Comparison of ENCODE assay signal across 1 cellular context in the genomic region with DNA sequence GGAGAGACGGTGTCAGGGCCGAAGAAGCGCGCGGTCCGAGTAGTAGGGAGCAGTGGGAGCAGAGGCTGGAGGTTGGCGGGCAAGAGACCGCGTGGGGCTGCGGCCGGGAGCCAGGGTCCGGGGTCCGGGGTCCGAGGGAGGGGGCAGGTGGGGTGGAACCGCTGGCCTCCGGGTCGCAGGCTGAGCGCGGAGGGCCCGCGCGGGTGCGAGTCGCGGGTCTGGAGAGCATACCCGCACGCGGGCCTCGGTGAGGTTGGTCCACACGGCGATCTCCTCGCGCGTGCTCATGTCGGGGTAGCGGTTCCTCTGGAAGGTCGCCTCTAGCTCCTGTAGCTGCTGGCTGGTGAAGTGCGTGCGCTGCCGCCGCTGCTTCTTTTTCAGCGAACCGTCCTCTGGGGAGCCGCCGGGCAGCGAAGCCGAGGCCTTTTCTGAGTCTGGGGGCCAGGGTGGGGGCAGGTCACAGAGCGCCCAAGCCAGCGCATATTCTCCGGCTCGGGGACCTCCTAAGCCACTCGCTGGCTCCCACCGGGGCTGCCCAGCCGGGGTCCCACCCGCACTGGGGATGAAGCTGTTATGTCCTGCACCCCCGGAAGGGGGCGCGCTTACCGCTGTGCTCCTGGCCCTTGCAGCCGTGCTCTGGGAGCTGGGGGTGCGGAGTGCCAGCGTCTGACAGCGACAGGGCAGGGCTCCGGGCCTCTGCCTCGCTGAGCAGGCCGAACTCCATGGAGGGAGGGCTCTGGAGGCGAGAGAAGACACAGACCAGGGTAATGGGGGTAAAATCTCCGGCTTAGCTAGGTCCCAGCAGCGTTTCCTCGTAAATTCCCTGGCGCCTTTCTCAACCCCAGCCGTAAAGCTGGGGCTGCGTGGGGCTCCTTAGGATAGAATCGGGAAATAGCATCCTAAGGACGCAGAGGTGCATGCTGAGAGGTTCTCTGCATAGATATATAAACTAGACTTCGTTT.
TF ChIP-seq lines count a peak whose summit lies in the region.

No MANE protein-coding gene starts in this region.

TF ChIP-seq in GM12878, 131 proteins besides CTCF, POLR2A, EP300 and RAD21:
- no peak for TF ChIP-seq ATF7 (IDR thresholded peaks at IDR 0.05; ENCODE audit: low read depth)
- TF ChIP-seq GATAD2B (conservative IDR thresholded peaks at IDR 0.05; ENCODE audit: low read depth), result no peak; the same call in 1 of the 2 replicates
- TF ChIP-seq CUX1 (IDR thresholded peaks at IDR 0.05; ENCODE audit: insufficient replicate concordance, low read depth, low read length), result no peak
- TF ChIP-seq EGR1 (IDR thresholded peaks at IDR 0.05; ENCODE audit: borderline replicate concordance in 1 of 2, low read depth in 2 of 2, low read length in 2 of 2), result no peak
- TF ChIP-seq DPF2 (IDR thresholded peaks at IDR 0.05), result 0 out of 2 replicates have a peak, but pooled peaks have one; percentile 18
- peak; percentile 44; the same call in 1 of the 2 replicates for TF ChIP-seq YY1 (IDR thresholded peaks at IDR 0.05; ENCODE audit: low read depth, low read length)
- TF ChIP-seq GABPA (IDR thresholded peaks at IDR 0.05; ENCODE audit: low read depth), result no peak
- TF ChIP-seq IRF5 (IDR thresholded peaks at IDR 0.05; ENCODE audit: borderline replicate concordance), result no peak
- peak; percentile 14 for TF ChIP-seq IKZF1 (conservative IDR thresholded peaks at IDR 0.05)
- 0 out of 2 replicates have a peak, but pooled peaks have one; percentile 13 for TF ChIP-seq NR2F1 (conservative IDR thresholded peaks at IDR 0.05)
- no peak for TF ChIP-seq JUNB (IDR thresholded peaks at IDR 0.05)
- no peak for TF ChIP-seq NFXL1 (IDR thresholded peaks at IDR 0.05; ENCODE audit: borderline replicate concordance)
- no peak for TF ChIP-seq SREBF1 (IDR thresholded peaks at IDR 0.05; ENCODE audit: low read length)
- TF ChIP-seq NKRF (conservative IDR thresholded peaks at IDR 0.05), result no peak
- no peak for TF ChIP-seq SP1 (IDR thresholded peaks at IDR 0.05; ENCODE audit: low read depth, low read length)
- no peak for TF ChIP-seq RBBP5 (conservative IDR thresholded peaks at IDR 0.05)
- no peak for TF ChIP-seq TAF1 (IDR thresholded peaks at IDR 0.05; ENCODE audit: borderline replicate concordance, low read depth, low read length)
- TF ChIP-seq SMARCA5 (IDR thresholded peaks at IDR 0.05), result peak; percentile 72; the same call in 1 of the 2 replicates
- no peak for TF ChIP-seq KAT2A (conservative IDR thresholded peaks at IDR 0.05; ENCODE audit: control insufficient read depth, low read depth, low read length)
- TF ChIP-seq SMC3 (IDR thresholded peaks at IDR 0.05; ENCODE audit: borderline replicate concordance, low read length), result peak; percentile 55; the same call in 1 of the 2 replicates
- no peak for TF ChIP-seq CBX5 (IDR thresholded peaks at IDR 0.05; ENCODE audit: low read depth)
- TF ChIP-seq, protein P1, sequence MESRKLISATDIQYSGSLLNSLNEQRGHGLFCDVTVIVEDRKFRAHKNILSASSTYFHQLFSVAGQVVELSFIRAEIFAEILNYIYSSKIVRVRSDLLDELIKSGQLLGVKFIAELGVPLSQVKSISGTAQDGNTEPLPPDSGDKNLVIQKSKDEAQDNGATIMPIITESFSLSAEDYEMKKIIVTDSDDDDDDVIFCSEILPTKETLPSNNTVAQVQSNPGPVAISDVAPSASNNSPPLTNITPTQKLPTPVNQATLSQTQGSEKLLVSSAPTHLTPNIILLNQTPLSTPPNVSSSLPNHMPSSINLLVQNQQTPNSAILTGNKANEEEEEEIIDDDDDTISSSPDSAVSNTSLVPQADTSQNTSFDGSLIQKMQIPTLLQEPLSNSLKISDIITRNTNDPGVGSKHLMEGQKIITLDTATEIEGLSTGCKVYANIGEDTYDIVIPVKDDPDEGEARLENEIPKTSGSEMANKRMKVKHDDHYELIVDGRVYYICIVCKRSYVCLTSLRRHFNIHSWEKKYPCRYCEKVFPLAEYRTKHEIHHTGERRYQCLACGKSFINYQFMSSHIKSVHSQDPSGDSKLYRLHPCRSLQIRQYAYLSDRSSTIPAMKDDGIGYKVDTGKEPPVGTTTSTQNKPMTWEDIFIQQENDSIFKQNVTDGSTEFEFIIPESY (IDR thresholded peaks at IDR 0.05), result no peak
- TF ChIP-seq FOXM1 (IDR thresholded peaks at IDR 0.05; ENCODE audit: low read depth, low read length), result peak; percentile 41; the same call in 1 of the 2 replicates
- TF ChIP-seq MEF2A (IDR thresholded peaks at IDR 0.05; ENCODE audit: insufficient read depth, low read depth, low read length), result no peak
TF ChIP-seq in GM12878: peak in this region for 7.
